In the genomic region with DNA sequence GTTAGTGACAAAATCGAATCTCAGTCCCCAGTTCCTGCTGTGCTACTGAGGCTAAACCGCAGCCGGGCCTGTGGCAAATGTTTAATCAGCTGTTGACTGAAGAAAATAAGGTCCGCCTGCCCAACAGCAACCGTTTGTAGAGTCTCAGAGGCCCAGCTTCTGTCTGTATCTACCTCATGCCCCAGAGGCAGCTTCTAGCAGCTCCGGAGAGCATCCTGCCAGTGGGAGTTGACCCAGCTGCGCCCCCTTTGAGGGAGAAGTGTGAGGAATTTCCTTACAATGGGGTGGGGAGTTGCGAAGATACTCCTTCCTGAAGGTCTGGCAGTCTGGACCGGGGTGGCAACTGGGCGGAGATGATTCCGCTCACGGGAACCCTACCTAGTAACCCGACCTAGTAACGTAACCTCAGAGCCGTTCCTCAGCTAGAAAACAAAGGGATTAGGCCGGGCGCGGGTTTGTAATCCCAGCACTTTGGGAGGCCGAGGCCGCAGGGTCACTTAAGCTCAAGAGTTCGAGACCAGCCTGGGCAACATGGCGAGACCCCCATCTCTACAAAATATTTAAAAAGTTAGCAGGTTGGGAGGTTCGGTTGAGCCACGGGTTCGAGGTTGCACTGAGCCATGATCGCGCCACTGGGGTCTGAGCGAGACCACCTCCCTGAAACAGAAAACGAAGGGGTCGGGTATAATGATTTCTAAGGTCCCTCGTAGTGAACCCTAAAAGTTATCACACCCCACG, we compare ENCODE assay signal across 8 cellular contexts. TPM values are rescaled to one million over a fixed set of nuclear protein-coding genes. Genes with fewer than 3 reads are reported as not detected.
DNase-seq lines count a peak whose midpoint lies in the region; TF ChIP-seq lines count a peak whose summit lies in the region.

No MANE protein-coding gene starts in this region.

- H3K36me3 Mint-ChIP-seq in chondrocyte (ENCODE audit: low read depth): peaks cover 9% of the 10 kb centered on the region

- no peaks in the 10 kb centered on the region for H3K27me3 Mint-ChIP-seq in chondrocyte (ENCODE audit: low read depth)

- DNase-seq in C1 segment of cervical spinal cord (lab: John Stamatoyannopoulos, UW) (peak in 9 of 14 donors; percentile 21 to 53 (median 29)), GM19238 (ENCODE audit: insufficient read length, low spot score) (peak; percentile 50), NCI-H1105 treated with DMSO at 0.1 percent for 48 hours (lab: John Stamatoyannopoulos, UW) (peak; percentile 77), T-helper 1 cell (peak in 4 of 5 donors; percentile 28 to 46 (median 33)), chondrocyte (ENCODE audit: low spot score) (no peak), kidney tubule cell (ENCODE audit: low spot score) (peak; percentile 89)
- DNase-seq in stimulated activated CD8-positive, alpha-beta memory T cell treated with anti-CD3 and anti-CD28 coated beads, Interleukin-12 subunit alpha, Interleukin-12 subunit beta, amount 100 ng/mL, for 4 hours (ENCODE audit: low read depth): peak; percentile 17
- DNase-seq in activated CD4-positive, CD25-positive, alpha-beta regulatory T cell (lab: John Stamatoyannopoulos, UW): no peak

- peak; percentile 57 for TF ChIP-seq CTCF in chondrocyte (IDR thresholded peaks at IDR 0.05)

- H3K9me3 Mint-ChIP-seq in chondrocyte (ENCODE audit: low read depth): no peaks in the 10 kb centered on the region

- peaks cover 34% of the 10 kb centered on the region for H3K4me1 Mint-ChIP-seq in chondrocyte (ENCODE audit: low read depth)

- peak overlapping the region; percentile 60 for H3K4me3 Mint-ChIP-seq in chondrocyte (ENCODE audit: unreplicated experiment)

- peak overlapping the region; percentile 68 for H3K27ac Mint-ChIP-seq in chondrocyte (ENCODE audit: unreplicated experiment)

RNA-seq across cellular contexts. Expression of gene ZNF775, which starts 0.8 kb away (rescaled TPM):
- 4.3 to 6.5 TPM (median 6.0 TPM) in 3 replicates for total RNA-seq in chondrocyte

RNA-seq across cellular contexts. Expression of gene REPIN1, which starts 9.7 kb away (rescaled TPM):
- 59.5 to 65.8 TPM (median 63.4 TPM) in 3 replicates for total RNA-seq in chondrocyte

RNA-seq across cellular contexts. Expression of gene RARRES2, which starts 36.9 kb away (rescaled TPM):
- 1.4 to 1.9 TPM (median 1.8 TPM) in 3 replicates for total RNA-seq in chondrocyte

RNA-seq across cellular contexts. Expression of gene ACTR3C, which starts 54.9 kb away (rescaled TPM):
- 0.25 to 0.85 TPM in 2 of 3 replicates, not detected in the other for total RNA-seq in chondrocyte

RNA-seq across cellular contexts. Expression of gene LRRC61, which starts 55.1 kb away (rescaled TPM):
- total RNA-seq in chondrocyte: 1.5 to 1.7 TPM in 2 of 3 replicates, not detected in the other

Comparison
In these comparisons a context has a peak if more than half of its experiments do, and no peak if none do; other contexts are left out.
1. DNase-seq: peak in C1 segment of cervical spinal cord (9 of 14), GM19238 (single experiment), NCI-H1105 treated with DMSO at 0.1 percent for 48 hours (single experiment), T-helper 1 cell (4 of 5), kidney tubule cell (single experiment) and stimulated activated CD8-positive, alpha-beta memory T cell treated with anti-CD3 and anti-CD28 coated beads, Interleukin-12 subunit alpha, Interleukin-12 subunit beta, amount 100 ng/mL, for 4 hours (single experiment); none in chondrocyte (single experiment) and activated CD4-positive, CD25-positive, alpha-beta regulatory T cell (0 of 4).